Comparison of ENCODE assay signal across 1 cellular context in genomic region chr1:174165471-174166137, GRCh38.
TF ChIP-seq lines count a peak whose summit lies in the region.

No MANE protein-coding gene starts in this region.

TF ChIP-seq in GM12878, 131 proteins besides CTCF, POLR2A, EP300 and RAD21:
- TF ChIP-seq MTA2 (IDR thresholded peaks at IDR 0.05; ENCODE audit: low read depth) = no peak
- peak; percentile 14; the same call in 1 of the 2 replicates for TF ChIP-seq EED (IDR thresholded peaks at IDR 0.05; ENCODE audit: low read depth)
- TF ChIP-seq MTA3 (IDR thresholded peaks at IDR 0.05; ENCODE audit: borderline replicate concordance, low read length) = peak; percentile 27; the same call in 1 of the 2 replicates
